In genomic region chr1:204104331-204105222, GRCh38 we compare ENCODE assay signal across 8 cellular contexts. TPM values are rescaled to one million over a fixed set of nuclear protein-coding genes. Genes with fewer than 3 reads are reported as not detected.
DNase-seq lines count a peak whose midpoint lies in the region; ATAC-seq, FAIRE-seq and TF ChIP-seq lines count a peak whose summit lies in the region.

No MANE protein-coding gene starts in this region.

- WGBS in prostate gland, result 56% methylated on average over 15 of the region's 15 CpGs
- 74 to 82% (median 75%) methylated on average over 15 of the region's 15 CpGs for WGBS in ovary, 3 donors

- peak; percentile 83 for ATAC-seq in RWPE2 (ENCODE audit: low read depth)
- ATAC-seq in esophagus mucosa, result peak; percentile 67
- no peak for ATAC-seq in GM21381 (IDR thresholded peaks at IDR 0.05; ENCODE audit: unreplicated experiment)

- H3K4me3 ChIP-seq in RWPE2 (ENCODE audit: severe bottlenecking) (no peak overlapping the region), prostate gland (no peak overlapping the region), ovary (no peak overlapping the region), MG63 (no peak overlapping the region)

- no peak for FAIRE-seq in D721Med (lab: Jason Lieb, UNC)

- H3K4me1 ChIP-seq in RWPE2 (ENCODE audit: insufficient read depth, poor library complexity, severe bottlenecking) (peaks cover 33% of the 10 kb centered on the region), prostate gland (replicated peaks) (peaks cover 42% of the 10 kb centered on the region), ovary (ENCODE audit: insufficient read depth) (peaks cover 9% of the 10 kb centered on the region)

- H3K36me3 ChIP-seq in RWPE2 (ENCODE audit: low read depth) (no peaks in the 10 kb centered on the region), prostate gland (no peaks in the 10 kb centered on the region), ovary (no peaks in the 10 kb centered on the region), MG63 (no peaks in the 10 kb centered on the region)

- H3K9me3 ChIP-seq in RWPE2 (ENCODE audit: severe bottlenecking), result no peaks in the 10 kb centered on the region
- H3K9me3 ChIP-seq in prostate gland, result no peaks in the 10 kb centered on the region
- no peaks in the 10 kb centered on the region for H3K9me3 ChIP-seq in ovary
- no peaks in the 10 kb centered on the region for H3K9me3 ChIP-seq in MG63

- TF ChIP-seq CTCF in RWPE2 (IDR thresholded peaks at IDR 0.05; ENCODE audit: poor library complexity, severe bottlenecking) (no peak), prostate gland (IDR thresholded peaks at IDR 0.05) (no peak), ovary (IDR thresholded peaks at IDR 0.05) (no peak), D721Med (IDR thresholded peaks at IDR 0.05; ENCODE audit: insufficient read depth, missing control alignments) (no peak)

- H3K27ac ChIP-seq in RWPE2 (ENCODE audit: poor library complexity, severe bottlenecking) (peak overlapping the region; percentile 84), prostate gland (peak overlapping the region; percentile 2 to 52), ovary (no peak overlapping the region)

- TF ChIP-seq POLR2A in prostate gland (IDR thresholded peaks at IDR 0.05), result no peak
- no peak for TF ChIP-seq POLR2A in ovary (IDR thresholded peaks at IDR 0.05)

- H3K27me3 ChIP-seq in RWPE2 (ENCODE audit: insufficient read depth, poor library complexity, severe bottlenecking) (no peaks in the 10 kb centered on the region), prostate gland (replicated peaks; ENCODE audit: insufficient read depth) (no peaks in the 10 kb centered on the region), ovary (no peaks in the 10 kb centered on the region), MG63 (no peaks in the 10 kb centered on the region)

- TF ChIP-seq EP300 in ovary (IDR thresholded peaks at IDR 0.05), result no peak

- peak; percentile 85 for DNase-seq in EL
- DNase-seq in RWPE2 (ENCODE audit: low spot score), result peak; percentile 76
- no peak for DNase-seq in prostate gland (ENCODE audit: low spot score)
- DNase-seq in ovary, result no peak
- DNase-seq in D721Med (ENCODE audit: insufficient read length, low spot score), result no peak
- DNase-seq in MG63, result no peak

- intact Hi-C loops in prostate gland (cut with DNase I), result no loop called here
- intact Hi-C loops in ovary (cut with DNase I), result no loop called here

RNA-seq across cellular contexts. Expression of gene SOX13, which starts 31.7 kb away (rescaled TPM):
- total RNA-seq in esophagus mucosa (10.4 TPM), prostate gland (10 to 100 TPM; 91.9 to 95.9 TPM), ovary (10 to 100 TPM; 12.0 to 43.0 (median 27.2) TPM)
- 10 to 100 TPM; 16.4 to 20.8 TPM for polyA plus RNA-seq in ovary
- total RNA-seq in MG63 (2014; rRNA removed; shearing (Covaris generic); ENCODE audit: low replicate concordance), result 0.86 and 2.1 TPM in 2 replicates

RNA-seq across cellular contexts. Expression of gene ETNK2, which starts 47.3 kb away (rescaled TPM):
- total RNA-seq in esophagus mucosa (2.8 TPM), prostate gland (10 to 100 TPM; 25.3 to 84.5 TPM), ovary (10 to 100 TPM; 16.3 to 60.9 (median 46.0) TPM)
- 10 to 100 TPM; 22.3 to 38.3 TPM for polyA plus RNA-seq in ovary
- total RNA-seq in MG63 (2014; rRNA removed; shearing (Covaris generic); ENCODE audit: low replicate concordance), result 11.1 and 11.2 TPM in 2 replicates

Comparison
In these comparisons a context has a peak if more than half of its experiments do, and no peak if none do; other contexts are left out.
1. DNase-seq: peak in EL (single experiment) and RWPE2 (single experiment); none in prostate gland (single experiment), ovary (0 of 5), D721Med (single experiment) and MG63 (single experiment).
2. H3K27ac ChIP-seq: peak in RWPE2 (single experiment) and prostate gland (2 of 2); none in ovary (0 of 2).